In the genomic region with DNA sequence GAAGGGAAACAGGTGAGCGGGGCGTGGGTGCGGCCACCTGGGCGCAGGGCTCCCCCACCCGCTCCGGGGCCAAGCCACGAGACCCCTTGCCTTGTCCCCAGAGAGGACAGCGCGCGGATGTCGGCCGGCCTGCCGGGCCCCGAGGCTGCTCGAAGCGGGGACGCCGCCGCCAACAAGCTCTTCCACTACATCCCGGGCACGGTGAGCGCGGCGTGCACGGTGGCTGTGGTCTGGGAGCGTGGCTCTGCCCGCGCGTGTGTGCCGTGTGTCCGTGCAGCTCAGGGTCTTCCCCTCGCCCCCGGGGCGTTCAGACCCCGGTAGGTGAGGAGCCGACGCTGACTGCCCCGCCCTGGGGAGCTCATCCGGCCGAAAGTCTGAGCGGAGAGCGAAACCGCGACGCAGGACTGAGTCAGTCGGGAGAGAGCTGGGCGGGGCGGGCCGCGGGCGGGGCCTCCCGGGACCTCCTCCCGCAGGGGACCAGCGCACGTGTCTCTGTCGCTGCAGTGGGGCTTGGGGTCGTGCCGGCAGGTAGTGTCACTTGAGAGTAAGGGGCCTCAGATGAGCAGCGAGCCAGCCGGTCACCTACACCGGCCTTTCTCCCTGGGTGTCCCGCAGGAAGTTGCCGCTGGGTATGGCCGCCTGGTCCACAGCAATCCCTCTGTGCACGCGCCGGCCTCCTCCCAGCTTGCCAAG, we compare ENCODE assay signal across 8 cellular contexts. TPM values are rescaled to one million over a fixed set of nuclear protein-coding genes. Genes with fewer than 3 reads are reported as not detected.
DNase-seq lines count a peak whose midpoint lies in the region; ATAC-seq and TF ChIP-seq lines count a peak whose summit lies in the region.

No MANE protein-coding gene starts in this region.

- intact Hi-C loops in esophagus squamous epithelium (cut with DNase I): no loop called here

- H3K4me3 ChIP-seq in esophagus squamous epithelium: peak overlapping the region; percentile 72 to 83 (median 74)

- H3K27me3 Mint-ChIP-seq in nephron progenitor cell (ENCODE audit: low read depth, poor library complexity): peaks cover 73% of the 10 kb centered on the region
- peaks cover 39% of the 10 kb centered on the region for H3K27me3 Mint-ChIP-seq in stimulated activated naive CD8-positive, alpha-beta T cell treated with anti-CD3 and anti-CD28 coated beads, Interleukin-15, amount 100 ng/mL, for 72 hours

- TF ChIP-seq CTCF in esophagus squamous epithelium (IDR thresholded peaks at IDR 0.05) (no peak), nephron progenitor cell (IDR thresholded peaks at IDR 0.05) (no peak)

- H3K27ac Mint-ChIP-seq in nephron progenitor cell: no peak overlapping the region
- H3K27ac Mint-ChIP-seq in stimulated activated naive CD8-positive, alpha-beta T cell treated with anti-CD3 and anti-CD28 coated beads, Interleukin-15, amount 100 ng/mL, for 72 hours: peak overlapping the region in 1 of 2 donors; percentile 40

- no peaks in the 10 kb centered on the region for H3K9me3 ChIP-seq in esophagus squamous epithelium

- peaks cover 30 to 81% (median 32%) of the 10 kb centered on the region in 3 donors for H3K4me1 ChIP-seq in esophagus squamous epithelium

- H3K4me3 Mint-ChIP-seq in nephron progenitor cell: peak overlapping the region; percentile 52
- H3K4me3 Mint-ChIP-seq in stimulated activated naive CD8-positive, alpha-beta T cell treated with anti-CD3 and anti-CD28 coated beads, Interleukin-15, amount 100 ng/mL, for 72 hours: peak overlapping the region; percentile 81 to 91

- peaks cover 3% of the 10 kb centered on the region for H3K9me3 Mint-ChIP-seq in nephron progenitor cell
- H3K9me3 Mint-ChIP-seq in stimulated activated naive CD8-positive, alpha-beta T cell treated with anti-CD3 and anti-CD28 coated beads, Interleukin-15, amount 100 ng/mL, for 72 hours: no peaks in the 10 kb centered on the region

- DNase-seq in ELF-1 (ENCODE audit: low read depth, low spot score) (peak; percentile 55), H4 (ENCODE audit: low spot score) (peak; percentile 80), NCI-H226 (peak; percentile 75), activated T-cell treated with anti-CD3 and anti-CD28 coated beads for 4 hours (peak; percentile 80), esophagus squamous epithelium (lab: John Stamatoyannopoulos, UW) (no peak), nephron progenitor cell (peak; percentile 75)
- peak; percentile 72 to 73 for DNase-seq in stimulated activated naive CD8-positive, alpha-beta T cell treated with anti-CD3 and anti-CD28 coated beads, Interleukin-15, amount 100 ng/mL, for 72 hours

- peak; percentile 81 for ATAC-seq in stimulated activated naive CD8-positive, alpha-beta T cell treated with anti-CD3 and anti-CD28 coated beads, Interleukin-15, amount 100 ng/mL, for 72 hours
- ATAC-seq in HG03378 (IDR thresholded peaks at IDR 0.05; ENCODE audit: unreplicated experiment): no peak

- 0% methylated on average over 2 of the region's 67 CpGs; no CpG with 5 or more reads in 1 of the 2 donors for WGBS in esophagus squamous epithelium, 2 donors

- H3K4me1 Mint-ChIP-seq in nephron progenitor cell: no peaks in the 10 kb centered on the region
- H3K4me1 Mint-ChIP-seq in stimulated activated naive CD8-positive, alpha-beta T cell treated with anti-CD3 and anti-CD28 coated beads, Interleukin-15, amount 100 ng/mL, for 72 hours: peaks cover 24% of the 10 kb centered on the region

- H3K36me3 Mint-ChIP-seq in nephron progenitor cell (ENCODE audit: low read depth): peaks cover 8% of the 10 kb centered on the region

- peaks cover 0 to 32% (median 10%) of the 10 kb centered on the region in 3 donors for H3K36me3 ChIP-seq in esophagus squamous epithelium

- peaks cover 0 to 37% (median 4%) of the 10 kb centered on the region in 4 donors for H3K27me3 ChIP-seq in esophagus squamous epithelium

- peak overlapping the region; percentile 91 to 99 (median 98) for H3K27ac ChIP-seq in esophagus squamous epithelium

- peak in 3 of 4 donors; percentile 38 to 60 (median 48) for TF ChIP-seq POLR2A in esophagus squamous epithelium (IDR thresholded peaks at IDR 0.05)

RNA-seq across cellular contexts. Expression of a gene that starts 0.5 kb away (rescaled TPM):
- 0.08 and 1.2 TPM in 2 replicates for total RNA-seq in H4 (2014; rRNA removed; shearing (Covaris generic))
- 10 to 100 TPM; 16.8 to 39.6 (median 23.4) TPM for total RNA-seq in esophagus squamous epithelium

RNA-seq across cellular contexts. Expression of a gene that starts 6.4 kb away (rescaled TPM):
- total RNA-seq in H4 (2014; rRNA removed; shearing (Covaris generic)): 1.9 and 5.7 TPM in 2 replicates
- total RNA-seq in esophagus squamous epithelium: 10 to 100 TPM in 3 of 4 donors, 1 to 10 TPM in 1; 8.7 to 13.8 (median 10.3) TPM

RNA-seq across cellular contexts. Expression of a gene that starts 7.7 kb away (rescaled TPM):
- total RNA-seq in H4 (2014; rRNA removed; shearing (Covaris generic)): 78.4 and 90.7 TPM in 2 replicates
- 10 to 100 TPM; 57.9 to 80.2 (median 60.4) TPM for total RNA-seq in esophagus squamous epithelium

RNA-seq across cellular contexts. Expression of a gene that starts 15.1 kb away (rescaled TPM):
- 0.19 TPM in 1 of 2 replicates, not detected in the other for total RNA-seq in H4 (2014; rRNA removed; shearing (Covaris generic))
- not detected for total RNA-seq in esophagus squamous epithelium

RNA-seq across cellular contexts. Expression of a gene that starts 33.1 kb away (rescaled TPM):
- 3.6 and 17.7 TPM in 2 replicates for total RNA-seq in H4 (2014; rRNA removed; shearing (Covaris generic))
- total RNA-seq in esophagus squamous epithelium: 10 to 100 TPM; 15.1 to 16.2 (median 15.3) TPM
